In genomic region chr2:71472019-71472418, GRCh38 we compare ENCODE assay signal across 22 cellular contexts. TPM values are rescaled to one million over a fixed set of nuclear protein-coding genes. Genes with fewer than 3 reads are reported as not detected.
"Had no signal": no experiment of that assay in that cellular context is flagged by ENCODE, and none has a peak within 500 bp of the region (broad histone marks: within the 10 kb centered on the region; RNA-seq: fewer than 3 reads in every experiment).

No MANE protein-coding gene starts in this region.

- H3K4me3 ChIP-seq: adrenal gland, PC-9 had no signal

- H3K27ac ChIP-seq: adrenal gland, PC-9, WERI-Rb-1 had no signal

- H3K36me3 Mint-ChIP-seq: activated naive CD8-positive, alpha-beta T cell treated with anti-CD3 and anti-CD28 coated beads, Interleukin-2, amount 10 ng/mL, durations not matched to agents 7 days and 5 days had no signal

- H3K27ac Mint-ChIP-seq: activated CD4-positive, alpha-beta memory T cell treated with anti-CD3 and anti-CD28 coated beads, Interleukin-2, amount 10 ng/mL, durations not matched to agents 7 days and 5 days; activated CD4-positive, alpha-beta T cell treated with anti-CD3 and anti-CD28 coated beads for 36 hours; activated naive CD8-positive, alpha-beta T cell treated with anti-CD3 and anti-CD28 coated beads, Interleukin-2, amount 10 ng/mL, durations not matched to agents 7 days and 5 days had no signal

- H3K4me1 ChIP-seq: adrenal gland had no signal

- H3K36me3 ChIP-seq: adrenal gland, WERI-Rb-1 had no signal

- H3K4me3 Mint-ChIP-seq: activated CD4-positive, alpha-beta memory T cell treated with anti-CD3 and anti-CD28 coated beads, Interleukin-2, amount 10 ng/mL, durations not matched to agents 7 days and 5 days; activated CD4-positive, alpha-beta T cell treated with anti-CD3 and anti-CD28 coated beads for 36 hours; activated naive CD8-positive, alpha-beta T cell treated with anti-CD3 and anti-CD28 coated beads, Interleukin-2, amount 10 ng/mL, durations not matched to agents 7 days and 5 days had no signal

- H3K9me3 ChIP-seq: adrenal gland, SK-N-SH had no signal

- H3K27me3 ChIP-seq: adrenal gland had no signal

- DNase-seq: activated CD4-positive, alpha-beta memory T cell treated with anti-CD3 and anti-CD28 coated beads, Interleukin-2, amount 10 ng/mL, durations not matched to agents 7 days and 5 days; activated CD4-positive, alpha-beta T cell treated with anti-CD3 and anti-CD28 coated beads, Interleukin-2, amount 50 U/mL, for 1 hour; activated CD8-positive, alpha-beta memory T cell treated with anti-CD3 and anti-CD28 coated beads, Interleukin-2, amount 50 U/mL, for 4 hours; activated naive CD4-positive, alpha-beta T cell treated with anti-CD3 and anti-CD28 coated beads, Interleukin-2, amount 50 U/mL, for 16 hours; activated naive CD8-positive, alpha-beta T cell treated with anti-CD3 and anti-CD28 coated beads, Interleukin-2, amount 10 ng/mL, durations not matched to agents 7 days and 5 days; adrenal gland; anterior cingulate cortex; MM.1S; NCI-H1105 treated with DMSO at 0.1 percent for 48 hours; NCI-H1436 treated with DMSO at 0.1 percent for 48 hours; NCI-H187; NCI-H2081; NCI-H446; NCI-H524; SIG-M5; SK-N-SH; T-helper 1 cell; WERI-Rb-1 had no signal

- FAIRE-seq: bronchial epithelial cell had no signal

- H3K9me3 Mint-ChIP-seq: activated CD4-positive, alpha-beta memory T cell treated with anti-CD3 and anti-CD28 coated beads, Interleukin-2, amount 10 ng/mL, durations not matched to agents 7 days and 5 days; activated naive CD8-positive, alpha-beta T cell treated with anti-CD3 and anti-CD28 coated beads, Interleukin-2, amount 10 ng/mL, durations not matched to agents 7 days and 5 days had no signal

RNA-seq across cellular contexts. Expression of gene DYSF, which starts 18.7 kb away (rescaled TPM):
- total RNA-seq: activated CD4-positive, alpha-beta memory T cell treated with anti-CD3 and anti-CD28 coated beads, Interleukin-2, amount 10 ng/mL, durations not matched to agents 7 days and 5 days; T-helper 2 cell treated with Interferon-gamma antibody and Interleukin-4, amounts not matched to agents 100 ng/mL and 5 ng/mL, for 36 hours had no signal
